In the genomic region with DNA sequence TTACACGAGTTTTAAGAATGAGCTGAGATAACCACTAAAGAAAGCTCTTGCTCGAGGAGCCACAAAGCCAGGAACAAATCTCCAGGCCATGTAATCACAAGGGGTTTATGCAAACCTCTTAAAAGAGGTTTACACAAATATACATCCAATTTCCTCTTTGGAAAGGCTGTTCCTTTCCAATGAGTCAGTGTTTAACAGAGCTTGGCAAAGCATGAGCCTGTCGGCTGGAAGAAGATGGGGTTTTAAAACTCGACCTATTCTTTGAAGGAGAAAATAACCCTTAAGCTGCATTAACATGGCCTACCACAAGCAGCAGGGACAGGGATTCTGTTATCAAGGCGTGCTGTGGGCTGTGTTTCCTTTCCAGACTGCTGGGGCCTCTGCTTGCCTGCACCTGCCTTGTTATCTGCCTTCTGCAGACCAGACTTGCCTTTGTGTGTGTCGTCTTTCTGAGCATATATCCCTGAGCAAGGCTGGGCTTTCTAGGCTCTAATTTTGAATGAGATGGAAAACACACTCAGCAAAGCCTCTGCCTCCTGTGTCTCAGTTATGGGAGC, we compare ENCODE assay signal across 12 cellular contexts. TPM values are rescaled to one million over a fixed set of nuclear protein-coding genes. Genes with fewer than 3 reads are reported as not detected.
A peak's percentile ranks its signal among the peaks of the same experiment; 100 is the strongest.
DNase-seq lines count a peak whose midpoint lies in the region; TF ChIP-seq lines count a peak whose summit lies in the region.
"Had no signal": no experiment of that assay in that cellular context is flagged by ENCODE, and none has a peak within 500 bp of the region (broad histone marks: within the 10 kb centered on the region; RNA-seq: fewer than 3 reads in every experiment).

No MANE protein-coding gene starts in this region.

- H3F3A ChIP-seq in Loucy (ENCODE audit: low read depth) = peaks cover 10% of the 10 kb centered on the region

- intact Hi-C loops in tibial artery (cut with DNase I; ENCODE audit: low total_unique reads) (loop anchor here (10.0 kb wide), 1 partner anchor 1888 kb away; no protein-coding TSS in a partner anchor), head of caudate nucleus (cut with DNase I) (no loop called here)

- no peaks in the 10 kb centered on the region for H3K36me3 ChIP-seq in Loucy (ENCODE audit: insufficient read depth, low read length)
- H3K36me3 ChIP-seq in WERI-Rb-1 = no peaks in the 10 kb centered on the region
- no peaks in the 10 kb centered on the region for H3K36me3 ChIP-seq in hepatocyte (replicated peaks; ENCODE audit: insufficient read depth, low read depth)
- H3K36me3 ChIP-seq in tibial artery = no peaks in the 10 kb centered on the region
- H3K36me3 ChIP-seq in trophoblast cell (ENCODE audit: control insufficient read depth in 1 of 2, insufficient read depth in 2 of 2, low read length in 2 of 2) = no peaks in the 10 kb centered on the region
- H3K36me3 ChIP-seq: lower lobe of right lung, spleen had no signal

- TF ChIP-seq CTCF in AG04450 (IDR thresholded peaks at IDR 0.05; ENCODE audit: low read depth, low read length) = no peak
- no peak for TF ChIP-seq CTCF in Loucy (conservative IDR thresholded peaks at IDR 0.05; ENCODE audit: low read length)
- no peak for TF ChIP-seq CTCF in WERI-Rb-1 (IDR thresholded peaks at IDR 0.05; ENCODE audit: low read depth, low read length)
- no peak for TF ChIP-seq CTCF in hepatocyte (IDR thresholded peaks at IDR 0.05; ENCODE audit: poor library complexity)
- TF ChIP-seq CTCF in tibial artery (IDR thresholded peaks at IDR 0.05) = no peak

- H2AK5ac ChIP-seq in trophoblast cell (ENCODE audit: low read length) = no peak overlapping the region

- H3K4ac ChIP-seq in trophoblast cell (ENCODE audit: low read depth, low read length) = no peak overlapping the region

- H3K4me3 ChIP-seq in AG04450 (ENCODE audit: low read depth, low read length) (no peak overlapping the region), Loucy (ENCODE audit: low read length, poor library complexity, severe bottlenecking) (peak overlapping the region; percentile 18), WERI-Rb-1 (ENCODE audit: low read depth, low read length) (no peak overlapping the region), hepatocyte (no peak overlapping the region), tibial artery (no peak overlapping the region), trophoblast cell (ENCODE audit: low read depth, low read length) (no peak overlapping the region)
- H3K4me3 ChIP-seq: lower lobe of right lung, spleen had no signal

- H3K4me1 ChIP-seq in Loucy (ENCODE audit: insufficient read depth, low read length, poor library complexity, severe bottlenecking) = peaks cover 31% of the 10 kb centered on the region
- peaks cover 19% of the 10 kb centered on the region for H3K4me1 ChIP-seq in hepatocyte (ENCODE audit: insufficient read depth)
- peaks cover 0 to 7% (median 4%) of the 10 kb centered on the region in 4 donors for H3K4me1 ChIP-seq in tibial artery
- no peaks in the 10 kb centered on the region for H3K4me1 ChIP-seq in trophoblast cell (ENCODE audit: control insufficient read depth in 1 of 2, insufficient read depth in 2 of 2, low read length in 2 of 2)

- H3K18ac ChIP-seq in trophoblast cell (ENCODE audit: low read length) = no peak overlapping the region

- H2BK120ac ChIP-seq in trophoblast cell (ENCODE audit: insufficient read depth, low read length, poor library complexity) = no peak overlapping the region

- no peak overlapping the region for H2BK12ac ChIP-seq in trophoblast cell (ENCODE audit: low read length)

- H3K9me2 ChIP-seq in Loucy (replicated peaks; ENCODE audit: low read depth, low read length) (no peaks in the 10 kb centered on the region), hepatocyte (replicated peaks; ENCODE audit: insufficient read depth) (no peaks in the 10 kb centered on the region)

- H4K8ac ChIP-seq in trophoblast cell (ENCODE audit: low read depth, low read length) = no peak overlapping the region

- WGBS in hepatocyte (ENCODE audit: low lambda C conversion rate, missing lambda C conversion rate) = 15% methylated on average over 6 of the region's 6 CpGs
- no CpG with 5 or more reads among the region's 6 CpGs for WGBS in trophoblast cell (ENCODE audit: extremely low coverage, insufficient coverage, insufficient read length)

- no peak overlapping the region for H3K23ac ChIP-seq in trophoblast cell (ENCODE audit: low read length)

- H3K9ac ChIP-seq in Loucy (ENCODE audit: low read depth, low read length, poor library complexity, severe bottlenecking) (peak overlapping the region; percentile 32), trophoblast cell (ENCODE audit: low read length) (no peak overlapping the region)

- no peak overlapping the region for H4K12ac ChIP-seq in trophoblast cell (ENCODE audit: low read depth, low read length)

- no peak overlapping the region for H2BK5ac ChIP-seq in trophoblast cell (ENCODE audit: low read depth, low read length, poor library complexity)

- POLR2A ChIA-PET in AG04450 (lab: Yijun Ruan, JAX) = interaction anchor here (1.2 kb wide), 1 partner anchor 17 kb away, joined by 5 read pairs; no protein-coding TSS in a partner anchor

- H4K20me1 ChIP-seq in Loucy (ENCODE audit: insufficient read depth, low read length, poor library complexity, severe bottlenecking) (no peaks in the 10 kb centered on the region), hepatocyte (ENCODE audit: insufficient read depth, poor library complexity, severe bottlenecking) (no peaks in the 10 kb centered on the region)

- DNase-seq in AG04450 (ENCODE audit: low read depth, low spot score) = no peak
- DNase-seq in WERI-Rb-1 = peak; percentile 59
- peak; percentile 52 for DNase-seq in hepatocyte (ENCODE audit: low spot score)
- DNase-seq in effector CD4-positive, alpha-beta T cell = no peak
- DNase-seq in tibial artery = no peak
- no peak for DNase-seq in trophoblast cell
- no peak for DNase-seq in head of caudate nucleus
- DNase-seq: activated naive CD4-positive, alpha-beta T cell treated with anti-CD3 and anti-CD28 coated beads, Interleukin-2, amount 10 ng/mL, durations not matched to agents 7 days and 5 days; lower lobe of right lung; spleen; stimulated activated naive B cell treated with anti-CD40 and anti-IgM and Interleukin-4, amounts not matched to agents 10 μg/mL and 1 μg/mL and 100 μg/mL, for 72 hours had no signal

- CTCF ChIA-PET in AG04450 (lab: Charles Lee) = interaction anchor here (0.6 to 5.4 kb wide), 4 partner anchors 11 to 1432 kb away, joined by 3 to 36 read pairs (median 19); no protein-coding TSS in a partner anchor

- H4K91ac ChIP-seq in trophoblast cell (ENCODE audit: low read depth, low read length) = no peak overlapping the region

- H3K9me3 ChIP-seq in AG04450 (ENCODE audit: control insufficient read depth, insufficient read depth, low read length) (no peaks in the 10 kb centered on the region), Loucy (ENCODE audit: insufficient read depth, low read depth, low read length) (no peaks in the 10 kb centered on the region), WERI-Rb-1 (ENCODE audit: severe bottlenecking) (no peaks in the 10 kb centered on the region), hepatocyte (ENCODE audit: low read depth) (no peaks in the 10 kb centered on the region), tibial artery (peaks cover 0 to 3% (median 0%) of the 10 kb centered on the region in 3 donors), trophoblast cell (ENCODE audit: insufficient read depth, low read depth, low read length) (no peaks in the 10 kb centered on the region)
- H3K9me3 ChIP-seq: lower lobe of right lung, spleen had no signal

- peaks cover 6% of the 10 kb centered on the region for H3K27me3 ChIP-seq in AG04450 (ENCODE audit: control insufficient read depth, insufficient read depth, low read length)
- no peaks in the 10 kb centered on the region for H3K27me3 ChIP-seq in Loucy (ENCODE audit: insufficient read depth, low read length, poor library complexity, severe bottlenecking)
- H3K27me3 ChIP-seq in WERI-Rb-1 (ENCODE audit: insufficient read depth, low read depth, severe bottlenecking) = no peaks in the 10 kb centered on the region
- H3K27me3 ChIP-seq in hepatocyte = no peaks in the 10 kb centered on the region
- no peaks in the 10 kb centered on the region for H3K27me3 ChIP-seq in tibial artery
- H3K27me3 ChIP-seq in trophoblast cell (ENCODE audit: insufficient read depth, low read length) = no peaks in the 10 kb centered on the region

- peak overlapping the region; percentile 51 for H3K4me2 ChIP-seq in Loucy (ENCODE audit: low read depth, low read length, poor library complexity, severe bottlenecking)
- H3K4me2 ChIP-seq in hepatocyte = peak overlapping the region; percentile 23
- H3K4me2 ChIP-seq in trophoblast cell (ENCODE audit: low read length) = no peak overlapping the region

- no peak overlapping the region for H3K14ac ChIP-seq in trophoblast cell (ENCODE audit: low read length)

- no peaks in the 10 kb centered on the region for H3K79me1 ChIP-seq in trophoblast cell (ENCODE audit: low read length)

- H3K79me2 ChIP-seq in Loucy (ENCODE audit: insufficient read depth, low read length) (no peaks in the 10 kb centered on the region), hepatocyte (no peaks in the 10 kb centered on the region), trophoblast cell (ENCODE audit: control insufficient read depth, insufficient read depth, low read length, poor library complexity) (peaks cover 2% of the 10 kb centered on the region)

- H3K27ac ChIP-seq in AG04450 (ENCODE audit: low read depth, low read length) = peak overlapping the region; percentile 61
- H3K27ac ChIP-seq in WERI-Rb-1 = peak overlapping the region; percentile 82
- peak overlapping the region; percentile 14 for H3K27ac ChIP-seq in hepatocyte
- H3K27ac ChIP-seq in tibial artery = no peak overlapping the region
- no peak overlapping the region for H3K27ac ChIP-seq in trophoblast cell (ENCODE audit: low read depth, low read length)
- H3K27ac ChIP-seq: lower lobe of right lung, spleen had no signal

- H2AFZ ChIP-seq in Loucy (ENCODE audit: low read length) (peak overlapping the region; percentile 75), hepatocyte (no peak overlapping the region), trophoblast cell (ENCODE audit: insufficient read depth, low read length, poor library complexity) (no peak overlapping the region)

RNA-seq across cellular contexts. Expression of gene CYP2J2, which starts 40.6 kb away (rescaled TPM):
- polyA plus RNA-seq in AG04450 (2011; rRNA removed) (0.06 and 0.10 TPM in 2 replicates), hepatocyte (2.7 and 6.1 TPM in 2 replicates)
- 0.14 TPM in 1 of 2 replicates, not detected in the other for polyA minus RNA-seq in AG04450 (2011; rRNA and poly(A)+ RNA removed)
- 7.9 and 9.4 TPM in 2 replicates for total RNA-seq in hepatocyte
- polyA plus RNA-seq in trophoblast cell (2013) = 12.7 and 13.1 TPM in 2 replicates

Comparison
In these comparisons a context has a peak if more than half of its experiments do, and no peak if none do; other contexts are left out.
1. DNase-seq: peak in WERI-Rb-1 (single experiment) and hepatocyte (single experiment); none in AG04450 (single experiment), effector CD4-positive, alpha-beta T cell (single experiment), tibial artery (0 of 2), trophoblast cell (0 of 2) and head of caudate nucleus (0 of 42).
2. H3K27ac ChIP-seq: peak in AG04450 (single experiment), WERI-Rb-1 (single experiment) and hepatocyte (single experiment); none in tibial artery (0 of 2) and trophoblast cell (single experiment).